In the genomic region with DNA sequence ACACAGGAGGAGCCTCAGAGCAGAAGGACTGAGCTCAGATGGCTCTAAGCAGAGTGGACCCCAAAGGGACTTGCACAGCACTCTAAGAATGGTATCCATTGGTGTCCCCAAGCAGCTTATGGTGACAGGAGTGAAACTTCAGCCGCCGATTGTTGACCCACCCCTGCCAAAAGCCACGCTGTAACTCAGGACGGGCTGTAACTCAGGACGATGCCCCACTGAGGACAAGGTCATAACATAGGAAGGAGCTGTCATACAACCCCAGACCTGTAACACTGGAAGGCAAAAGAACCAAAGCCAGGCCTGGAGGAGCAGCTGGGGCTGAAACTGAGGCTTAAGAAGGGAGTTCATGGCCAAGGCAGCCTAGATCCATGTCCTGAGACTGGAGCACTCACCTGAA, we compare ENCODE assay signal across 13 cellular contexts. TPM values are rescaled to one million over a fixed set of nuclear protein-coding genes. Genes with fewer than 3 reads are reported as not detected.
DNase-seq lines count a peak whose midpoint lies in the region; ATAC-seq and TF ChIP-seq lines count a peak whose summit lies in the region.
"Had no signal": no experiment of that assay in that cellular context is flagged by ENCODE, and none has a peak within 500 bp of the region (broad histone marks: within the 10 kb centered on the region; RNA-seq: fewer than 3 reads in every experiment).

No MANE protein-coding gene starts in this region.

- TF ChIP-seq CTCF in tibial artery (IDR thresholded peaks at IDR 0.05): no peak
- no peak for TF ChIP-seq CTCF in neural progenitor cell (IDR thresholded peaks at IDR 0.05)
- TF ChIP-seq CTCF in mesothelial cell of epicardium (IDR thresholded peaks at IDR 0.05; ENCODE audit: unreplicated experiment): no peak

- 83 to 98% methylated on average over 4 to 5 of the region's 5 CpGs for WGBS in mesodermal cell (ENCODE audit: insufficient coverage in 2 of 2), 2 experiments

- peaks cover 37% of the 10 kb centered on the region for H3K4me1 Mint-ChIP-seq in activated T-cell treated with anti-CD3 and anti-CD28 coated beads, Interleukin-2, amount 50 U/mL, for 72 hours (ENCODE audit: low read depth)
- peaks cover 23% of the 10 kb centered on the region for H3K4me1 Mint-ChIP-seq in neural progenitor cell
- H3K4me1 Mint-ChIP-seq in mesothelial cell of epicardium: peaks cover 17% of the 10 kb centered on the region

- peak overlapping the region; percentile 43 for H3K27ac ChIP-seq in cingulate gyrus (ENCODE audit: low read depth, low read length)
- peak overlapping the region; percentile 96 for H3K27ac ChIP-seq in mesodermal cell (ENCODE audit: low read depth, low read length, severe bottlenecking)
- H3K27ac ChIP-seq in tibial artery: peak overlapping the region; percentile 67 to 71
- H3K27ac ChIP-seq in neural progenitor cell: no peak overlapping the region

- H3K79me2 ChIP-seq in neural progenitor cell (ENCODE audit: low read depth): peaks cover 24% of the 10 kb centered on the region

- intact Hi-C loops in tibial artery (cut with DNase I; ENCODE audit: low total_unique reads): no loop called here

- peaks cover 22% of the 10 kb centered on the region for H4K20me1 ChIP-seq in neural progenitor cell (ENCODE audit: low read depth)

- no peak overlapping the region for H2AFZ ChIP-seq in neural progenitor cell (replicated peaks)

- no peak overlapping the region for H3K4me2 ChIP-seq in neural progenitor cell

- H3K4me1 ChIP-seq in mesodermal cell (ENCODE audit: control insufficient read depth, insufficient read depth, low read length, poor library complexity, severe bottlenecking) (peaks cover 50% of the 10 kb centered on the region), tibial artery (peaks cover 0 to 48% (median 34%) of the 10 kb centered on the region in 4 donors), neural progenitor cell (peaks cover 12% of the 10 kb centered on the region)

- H3K36me3 Mint-ChIP-seq in activated T-cell treated with anti-CD3 and anti-CD28 coated beads, Interleukin-2, amount 50 U/mL, for 72 hours (ENCODE audit: insufficient read depth in 2 of 2): peaks cover 0 to 8% of the 10 kb centered on the region in 2 donors
- H3K36me3 Mint-ChIP-seq in neural progenitor cell: peaks cover 33% of the 10 kb centered on the region
- peaks cover 25% of the 10 kb centered on the region for H3K36me3 Mint-ChIP-seq in mesothelial cell of epicardium

- H3K4me3 ChIP-seq in mesodermal cell (ENCODE audit: extremely low read depth, insufficient read depth, low read length, poor library complexity, severe bottlenecking) (no peak overlapping the region), tibial artery (no peak overlapping the region), neural progenitor cell (no peak overlapping the region)

- no peak for ATAC-seq in activated T-cell treated with anti-CD3 and anti-CD28 coated beads, Interleukin-2, amount 50 U/mL, for 72 hours (replicated peaks in 1 of 2)

- peak overlapping the region; percentile 38 to 81 for H3K4me3 Mint-ChIP-seq in activated T-cell treated with anti-CD3 and anti-CD28 coated beads, Interleukin-2, amount 50 U/mL, for 72 hours
- H3K4me3 Mint-ChIP-seq in neural progenitor cell: no peak overlapping the region
- H3K4me3 Mint-ChIP-seq in mesothelial cell of epicardium: no peak overlapping the region

- no peaks in the 10 kb centered on the region for H3F3A ChIP-seq in neural progenitor cell (ENCODE audit: low read depth)

- no peaks in the 10 kb centered on the region for H3K27me3 ChIP-seq in tibial artery
- no peaks in the 10 kb centered on the region for H3K27me3 ChIP-seq in neural progenitor cell

- no peaks in the 10 kb centered on the region for H3K9me3 Mint-ChIP-seq in activated T-cell treated with anti-CD3 and anti-CD28 coated beads, Interleukin-2, amount 50 U/mL, for 72 hours
- H3K9me3 Mint-ChIP-seq in neural progenitor cell (peaks cover 9% of the 10 kb centered on the region), mesothelial cell of epicardium (no peaks in the 10 kb centered on the region)

- H3K9ac ChIP-seq in neural progenitor cell: no peak overlapping the region

- H3K36me3 ChIP-seq in mesodermal cell (ENCODE audit: control insufficient read depth, insufficient read depth, low read length) (peaks cover 44% of the 10 kb centered on the region), tibial artery (peaks cover 39 to 53% (median 52%) of the 10 kb centered on the region in 3 donors), neural progenitor cell (no peaks in the 10 kb centered on the region)

- peaks cover 14% of the 10 kb centered on the region for H3K27me3 Mint-ChIP-seq in activated T-cell treated with anti-CD3 and anti-CD28 coated beads, Interleukin-2, amount 50 U/mL, for 72 hours (ENCODE audit: low read depth)
- H3K27me3 Mint-ChIP-seq in neural progenitor cell (ENCODE audit: insufficient read depth, low read depth) (peaks cover 2% of the 10 kb centered on the region), mesothelial cell of epicardium (ENCODE audit: low read depth) (no peaks in the 10 kb centered on the region)

- H3K27ac Mint-ChIP-seq in activated T-cell treated with anti-CD3 and anti-CD28 coated beads, Interleukin-2, amount 50 U/mL, for 72 hours: no peak overlapping the region
- H3K27ac Mint-ChIP-seq in neural progenitor cell (no peak overlapping the region), mesothelial cell of epicardium (no peak overlapping the region)

- DNase-seq in activated T-cell treated with anti-CD3 and anti-CD28 coated beads, Interleukin-2, amount 50 U/mL, for 72 hours: no peak
- DNase-seq in activated T-cell treated with anti-CD3 and anti-CD28 coated beads, Interleukin-2, amount 50 U/mL, for 1 hour: no peak
- DNase-seq in tibial artery (no peak), neural progenitor cell (ENCODE audit: low spot score) (no peak), mesothelial cell of epicardium (ENCODE audit: low spot score in 2 of 2, unreplicated experiment in 2 of 2) (no peak), GM19240 (ENCODE audit: insufficient read length, low spot score) (no peak)
- DNase-seq: mesendoderm, NCI-H2081, small intestine had no signal

- no peaks in the 10 kb centered on the region for H3K9me3 ChIP-seq in mesodermal cell (ENCODE audit: control insufficient read depth, low read length)
- no peaks in the 10 kb centered on the region for H3K9me3 ChIP-seq in tibial artery
- no peaks in the 10 kb centered on the region for H3K9me3 ChIP-seq in neural progenitor cell (ENCODE audit: low read depth)

RNA-seq across cellular contexts. Expression of a gene that starts 14.2 kb away (rescaled TPM):
- total RNA-seq in activated T-cell treated with anti-CD3 and anti-CD28 coated beads, Interleukin-2, amount 50 U/mL, for 72 hours: 10 to 100 TPM; 10.0 to 35.5 TPM
- 248 TPM for polyA plus RNA-seq in mesodermal cell (2013, experiment 1 of 2)
- 222 TPM for polyA plus RNA-seq in mesodermal cell (2013, experiment 2 of 2)
- 42.8 and 74.7 TPM in 2 replicates for total RNA-seq in neural progenitor cell (ENCODE audit: low replicate concordance)
- total RNA-seq in mesothelial cell of epicardium: 162 to 176 TPM (median 171 TPM) in 3 replicates

RNA-seq across cellular contexts. Expression of a gene that starts 21.4 kb away (rescaled TPM):
- not detected for total RNA-seq in activated T-cell treated with anti-CD3 and anti-CD28 coated beads, Interleukin-2, amount 50 U/mL, for 72 hours
- 1.1 TPM for polyA plus RNA-seq in mesodermal cell (2013, experiment 1 of 2)
- polyA plus RNA-seq in mesodermal cell (2013, experiment 2 of 2): not detected
- total RNA-seq in neural progenitor cell (ENCODE audit: low replicate concordance) (not detected in 2 replicates), mesothelial cell of epicardium (0.57 to 0.65 TPM in 2 of 3 replicates, not detected in the other)
- total RNA-seq: cerebellum, frontal cortex had no signal
- polyA plus RNA-seq: small intestine had no signal

RNA-seq across cellular contexts. Expression of a gene that starts 52.3 kb away (rescaled TPM):
- 10 to 100 TPM; 20.1 to 22.2 TPM for total RNA-seq in activated T-cell treated with anti-CD3 and anti-CD28 coated beads, Interleukin-2, amount 50 U/mL, for 72 hours
- polyA plus RNA-seq in mesodermal cell (2013, experiment 1 of 2): 23.6 TPM
- polyA plus RNA-seq in mesodermal cell (2013, experiment 2 of 2): 26.1 TPM
- total RNA-seq in neural progenitor cell (ENCODE audit: low replicate concordance): 40.2 and 61.0 TPM in 2 replicates
- total RNA-seq in mesothelial cell of epicardium: 28.7 to 29.3 TPM (median 28.9 TPM) in 3 replicates

Comparison
In these comparisons a context has a peak if more than half of its experiments do, and no peak if none do; other contexts are left out.
1. H3K4me3 Mint-ChIP-seq: peak in activated T-cell treated with anti-CD3 and anti-CD28 coated beads, Interleukin-2, amount 50 U/mL, for 72 hours (2 of 2); none in neural progenitor cell (single experiment) and mesothelial cell of epicardium (single experiment).